Comparison of ENCODE assay signal across 1 cellular context in the genomic region with DNA sequence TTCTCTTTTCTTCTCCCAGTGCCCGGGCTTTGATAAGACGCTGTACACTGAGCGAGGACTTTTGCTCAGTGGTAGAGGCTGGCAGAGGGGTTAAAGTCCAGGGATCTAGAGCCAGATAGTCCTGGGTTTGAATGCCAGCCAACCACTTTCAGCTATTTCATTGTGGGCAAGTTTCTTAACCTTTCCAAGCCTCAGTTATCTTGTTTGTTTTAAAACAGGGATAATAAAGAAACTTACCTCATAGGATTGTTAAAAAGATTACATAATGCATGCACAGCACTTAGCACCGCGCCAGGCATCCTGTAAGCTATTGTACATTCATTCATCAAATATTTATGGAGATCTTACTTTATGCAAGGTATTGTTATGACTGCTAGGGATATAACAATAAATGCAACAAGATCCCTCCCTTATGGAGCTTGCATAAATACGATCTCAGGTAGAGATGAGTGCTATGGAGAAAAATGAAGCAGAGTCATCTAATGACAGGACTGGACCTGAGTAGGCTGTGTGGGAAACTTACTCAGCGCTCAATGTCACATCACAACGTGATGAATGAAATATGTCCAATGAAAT.
TF ChIP-seq lines count a peak whose summit lies in the region.

No MANE protein-coding gene starts in this region.

TF ChIP-seq in HEK293, 187 proteins besides CTCF, POLR2A, EP300 and RAD21 (continued from another document):
- TF ChIP-seq, protein P1, sequence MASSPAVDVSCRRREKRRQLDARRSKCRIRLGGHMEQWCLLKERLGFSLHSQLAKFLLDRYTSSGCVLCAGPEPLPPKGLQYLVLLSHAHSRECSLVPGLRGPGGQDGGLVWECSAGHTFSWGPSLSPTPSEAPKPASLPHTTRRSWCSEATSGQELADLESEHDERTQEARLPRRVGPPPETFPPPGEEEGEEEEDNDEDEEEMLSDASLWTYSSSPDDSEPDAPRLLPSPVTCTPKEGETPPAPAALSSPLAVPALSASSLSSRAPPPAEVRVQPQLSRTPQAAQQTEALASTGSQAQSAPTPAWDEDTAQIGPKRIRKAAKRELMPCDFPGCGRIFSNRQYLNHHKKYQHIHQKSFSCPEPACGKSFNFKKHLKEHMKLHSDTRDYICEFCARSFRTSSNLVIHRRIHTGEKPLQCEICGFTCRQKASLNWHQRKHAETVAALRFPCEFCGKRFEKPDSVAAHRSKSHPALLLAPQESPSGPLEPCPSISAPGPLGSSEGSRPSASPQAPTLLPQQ (tag by site-specific recombination; IDR thresholded peaks at IDR 0.05), result peak; percentile 74
- TF ChIP-seq KLF9 (tag by site-specific recombination; IDR thresholded peaks at IDR 0.05; ENCODE audit: low read depth), result no peak
- TF ChIP-seq, protein P2, sequence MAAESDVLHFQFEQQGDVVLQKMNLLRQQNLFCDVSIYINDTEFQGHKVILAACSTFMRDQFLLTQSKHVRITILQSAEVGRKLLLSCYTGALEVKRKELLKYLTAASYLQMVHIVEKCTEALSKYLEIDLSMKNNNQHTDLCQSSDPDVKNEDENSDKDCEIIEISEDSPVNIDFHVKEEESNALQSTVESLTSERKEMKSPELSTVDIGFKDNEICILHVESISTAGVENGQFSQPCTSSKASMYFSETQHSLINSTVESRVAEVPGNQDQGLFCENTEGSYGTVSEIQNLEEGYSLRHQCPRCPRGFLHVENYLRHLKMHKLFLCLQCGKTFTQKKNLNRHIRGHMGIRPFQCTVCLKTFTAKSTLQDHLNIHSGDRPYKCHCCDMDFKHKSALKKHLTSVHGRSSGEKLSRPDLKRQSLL (tag by site-specific recombination; IDR thresholded peaks at IDR 0.05), result no peak
- no peak for TF ChIP-seq ZNF510 (tag by site-specific recombination; IDR thresholded peaks at IDR 0.05; ENCODE audit: insufficient replicate concordance)
- TF ChIP-seq, protein P3, sequence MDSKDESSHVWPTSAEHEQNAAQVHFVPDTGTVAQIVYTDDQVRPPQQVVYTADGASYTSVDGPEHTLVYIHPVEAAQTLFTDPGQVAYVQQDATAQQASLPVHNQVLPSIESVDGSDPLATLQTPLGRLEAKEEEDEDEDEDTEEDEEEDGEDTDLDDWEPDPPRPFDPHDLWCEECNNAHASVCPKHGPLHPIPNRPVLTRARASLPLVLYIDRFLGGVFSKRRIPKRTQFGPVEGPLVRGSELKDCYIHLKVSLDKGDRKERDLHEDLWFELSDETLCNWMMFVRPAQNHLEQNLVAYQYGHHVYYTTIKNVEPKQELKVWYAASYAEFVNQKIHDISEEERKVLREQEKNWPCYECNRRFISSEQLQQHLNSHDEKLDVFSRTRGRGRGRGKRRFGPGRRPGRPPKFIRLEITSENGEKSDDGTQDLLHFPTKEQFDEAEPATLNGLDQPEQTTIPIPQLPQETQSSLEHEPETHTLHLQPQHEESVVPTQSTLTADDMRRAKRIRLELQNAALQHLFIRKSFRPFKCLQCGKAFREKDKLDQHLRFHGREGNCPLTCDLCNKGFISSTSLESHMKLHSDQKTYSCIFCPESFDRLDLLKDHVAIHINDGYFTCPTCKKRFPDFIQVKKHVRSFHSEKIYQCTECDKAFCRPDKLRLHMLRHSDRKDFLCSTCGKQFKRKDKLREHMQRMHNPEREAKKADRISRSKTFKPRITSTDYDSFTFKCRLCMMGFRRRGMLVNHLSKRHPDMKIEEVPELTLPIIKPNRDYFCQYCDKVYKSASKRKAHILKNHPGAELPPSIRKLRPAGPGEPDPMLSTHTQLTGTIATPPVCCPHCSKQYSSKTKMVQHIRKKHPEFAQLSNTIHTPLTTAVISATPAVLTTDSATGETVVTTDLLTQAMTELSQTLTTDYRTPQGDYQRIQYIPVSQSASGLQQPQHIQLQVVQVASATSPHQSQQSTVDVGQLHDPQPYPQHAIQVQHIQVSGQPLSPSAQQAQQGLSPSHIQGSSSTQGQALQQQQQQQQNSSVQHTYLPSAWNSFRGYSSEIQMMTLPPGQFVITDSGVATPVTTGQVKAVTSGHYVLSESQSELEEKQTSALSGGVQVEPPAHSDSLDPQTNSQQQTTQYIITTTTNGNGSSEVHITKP (tag by site-specific recombination; IDR thresholded peaks at IDR 0.05), result 0 out of 2 replicates have a peak, but pooled peaks have one; percentile 16
- no peak for TF ChIP-seq ZNF311 (tag by site-specific recombination; IDR thresholded peaks at IDR 0.05; ENCODE audit: borderline replicate concordance)
- TF ChIP-seq ZNF202 (tag by site-specific recombination; IDR thresholded peaks at IDR 0.05; ENCODE audit: borderline replicate concordance), result no peak
- TF ChIP-seq, protein P4, sequence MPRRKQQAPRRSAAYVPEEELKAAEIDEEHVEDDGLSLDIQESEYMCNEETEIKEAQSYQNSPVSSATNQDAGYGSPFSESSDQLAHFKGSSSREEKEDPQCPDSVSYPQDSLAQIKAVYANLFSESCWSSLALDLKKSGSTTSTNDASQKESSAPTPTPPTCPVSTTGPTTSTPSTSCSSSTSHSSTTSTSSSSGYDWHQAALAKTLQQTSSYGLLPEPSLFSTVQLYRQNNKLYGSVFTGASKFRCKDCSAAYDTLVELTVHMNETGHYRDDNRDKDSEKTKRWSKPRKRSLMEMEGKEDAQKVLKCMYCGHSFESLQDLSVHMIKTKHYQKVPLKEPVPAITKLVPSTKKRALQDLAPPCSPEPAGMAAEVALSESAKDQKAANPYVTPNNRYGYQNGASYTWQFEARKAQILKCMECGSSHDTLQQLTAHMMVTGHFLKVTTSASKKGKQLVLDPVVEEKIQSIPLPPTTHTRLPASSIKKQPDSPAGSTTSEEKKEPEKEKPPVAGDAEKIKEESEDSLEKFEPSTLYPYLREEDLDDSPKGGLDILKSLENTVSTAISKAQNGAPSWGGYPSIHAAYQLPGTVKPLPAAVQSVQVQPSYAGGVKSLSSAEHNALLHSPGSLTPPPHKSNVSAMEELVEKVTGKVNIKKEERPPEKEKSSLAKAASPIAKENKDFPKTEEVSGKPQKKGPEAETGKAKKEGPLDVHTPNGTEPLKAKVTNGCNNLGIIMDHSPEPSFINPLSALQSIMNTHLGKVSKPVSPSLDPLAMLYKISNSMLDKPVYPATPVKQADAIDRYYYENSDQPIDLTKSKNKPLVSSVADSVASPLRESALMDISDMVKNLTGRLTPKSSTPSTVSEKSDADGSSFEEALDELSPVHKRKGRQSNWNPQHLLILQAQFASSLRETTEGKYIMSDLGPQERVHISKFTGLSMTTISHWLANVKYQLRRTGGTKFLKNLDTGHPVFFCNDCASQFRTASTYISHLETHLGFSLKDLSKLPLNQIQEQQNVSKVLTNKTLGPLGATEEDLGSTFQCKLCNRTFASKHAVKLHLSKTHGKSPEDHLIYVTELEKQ (tag by site-specific recombination; IDR thresholded peaks at IDR 0.05; ENCODE audit: borderline replicate concordance), result 0 out of 2 replicates have a peak, but pooled peaks have one; percentile 23
- no peak for TF ChIP-seq BCL11B (tag by site-specific recombination; IDR thresholded peaks at IDR 0.05; ENCODE audit: low read depth)
- no peak for TF ChIP-seq ZNF560 (tag by site-specific recombination; IDR thresholded peaks at IDR 0.05; ENCODE audit: borderline replicate concordance)
- peak; percentile 82 for TF ChIP-seq ZNF629 (tag by site-specific recombination; IDR thresholded peaks at IDR 0.05)
